Comparison of ENCODE assay signal across 1 cellular context in the genomic region with DNA sequence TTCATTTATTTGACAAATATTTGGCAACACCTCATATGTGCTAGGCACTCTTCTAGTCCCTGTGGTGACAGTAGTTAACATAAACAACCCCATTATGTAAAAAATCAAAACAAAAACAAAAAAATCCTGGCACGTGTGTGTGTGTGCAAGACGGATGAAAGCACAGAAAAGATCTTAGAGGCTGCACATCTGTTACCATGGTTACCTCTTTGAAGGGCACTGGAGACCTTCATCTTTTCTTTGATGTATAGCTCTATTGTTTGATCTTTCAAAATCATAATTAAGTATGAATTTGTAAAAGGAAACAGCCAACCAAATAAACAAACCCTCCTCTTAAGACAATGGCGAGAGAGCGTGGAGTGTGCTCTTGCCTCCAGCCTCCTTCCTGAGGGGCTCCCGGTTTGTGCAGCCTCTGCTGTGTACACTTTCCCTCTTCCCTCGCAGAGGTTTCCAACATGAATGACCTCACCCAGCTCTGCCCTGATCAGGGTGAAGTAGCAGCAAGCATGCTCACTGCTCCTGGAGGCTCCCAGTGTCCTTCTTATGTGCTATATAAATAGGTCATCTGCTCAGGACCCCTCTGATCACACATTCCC.
TF ChIP-seq lines count a peak whose summit lies in the region.

No MANE protein-coding gene starts in this region.

TF ChIP-seq in neural cell, 6 proteins besides CTCF, POLR2A, EP300 and RAD21 (continued from another document):
- TF ChIP-seq REST (IDR thresholded peaks at IDR 0.05; ENCODE audit: borderline replicate concordance) (peak; percentile 91), POLR2AphosphoS5 (IDR thresholded peaks at IDR 0.05) (peak; percentile 69)
TF ChIP-seq in neural cell: peak in this region for 5.
